In genomic region chr2:180970052-180970451, GRCh38 we compare ENCODE assay signal across 14 cellular contexts.
"Had no signal": no experiment of that assay in that cellular context is flagged by ENCODE, and none has a peak within 500 bp of the region (broad histone marks: within the 10 kb centered on the region; RNA-seq: fewer than 3 reads in every experiment).

No MANE protein-coding gene starts in this region.

- DNase-seq: activated CD4-positive, alpha-beta T cell treated with anti-CD3 and anti-CD28 coated beads, Interleukin-2, amount 50 U/mL, for 1 hour; activated CD8-positive, alpha-beta memory T cell treated with anti-CD3 and anti-CD28 coated beads for 24 hours; activated gamma-delta T cell treated with Interleukin-2 at 50 U/mL for 16 hours; activated naive CD8-positive, alpha-beta T cell treated with anti-CD3 and anti-CD28 coated beads for 36 hours; amygdala; body of pancreas; caudate nucleus; erythroblast; gastrocnemius medialis; heart left ventricle; midbrain; sigmoid colon; stimulated activated CD4-positive, alpha-beta T cell treated with anti-CD3 and anti-CD28 coated beads, Interleukin-12 subunit alpha, Interleukin-12 subunit beta, amount 100 ng/mL, for 4 hours; stimulated activated CD4-positive, alpha-beta T cell treated with anti-CD3 and anti-CD28 coated beads, Interleukin-2, amount 100 ng/mL, for 24 hours had no signal

- H3K27ac ChIP-seq: body of pancreas, gastrocnemius medialis, heart left ventricle, sigmoid colon had no signal
